25 cellular contexts compared by ENCODE assay signal in the genomic region with DNA sequence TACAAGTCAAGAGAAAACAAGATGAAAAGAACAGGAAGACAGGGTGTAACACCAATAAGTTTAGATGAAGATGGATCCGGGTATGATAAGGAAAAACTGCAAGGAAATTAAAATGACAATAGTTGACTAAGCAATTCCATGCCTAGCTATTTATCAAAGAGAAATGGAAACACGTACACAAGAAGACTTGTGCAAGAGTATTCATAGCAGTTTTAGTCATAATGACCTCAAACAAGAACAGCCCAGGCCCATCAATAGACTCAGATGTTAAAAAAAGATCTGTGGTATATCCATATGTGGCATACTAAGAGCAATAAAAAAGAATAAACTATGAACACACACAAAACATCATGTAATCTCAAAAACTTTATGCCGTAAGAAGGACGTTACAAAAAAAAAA. TPM values are rescaled to one million over a fixed set of nuclear protein-coding genes. Genes with fewer than 3 reads are reported as not detected.
DNase-seq lines count a peak whose midpoint lies in the region; ATAC-seq and TF ChIP-seq lines count a peak whose summit lies in the region.
"Had no signal": no experiment of that assay in that cellular context is flagged by ENCODE, and none has a peak within 500 bp of the region (broad histone marks: within the 10 kb centered on the region; RNA-seq: fewer than 3 reads in every experiment).

No MANE protein-coding gene starts in this region.

- in situ Hi-C loops in GM23248 (cut with MboI): no loop called here

- H3K27me3 Mint-ChIP-seq in CD14-positive monocyte (ENCODE audit: low read depth in 3 of 3): no peaks in the 10 kb centered on the region
- H3K27me3 Mint-ChIP-seq: CD4-positive, alpha-beta memory T cell had no signal

- no peaks in the 10 kb centered on the region for H3K4me1 Mint-ChIP-seq in CD14-positive monocyte
- H3K4me1 Mint-ChIP-seq: CD4-positive, alpha-beta memory T cell; GM23338; H9 had no signal

- WGBS in GM23248 (ENCODE audit: low coverage in 1 of 2, low lambda C conversion rate in 2 of 2, missing lambda C conversion rate in 2 of 2), 2 experiments: 55% methylated on average over 4 of the region's 4 CpGs

- H3K36me3 Mint-ChIP-seq in CD14-positive monocyte: no peaks in the 10 kb centered on the region
- H3K36me3 Mint-ChIP-seq: CD4-positive, alpha-beta memory T cell had no signal

- no peaks in the 10 kb centered on the region for H3K36me3 ChIP-seq in GM23248 (ENCODE audit: low read depth)
- H3K36me3 ChIP-seq: BE2C; BLaER1 treated with 17β-estradiol and CSF1 and Interleukin-3, amounts not matched to agents 10 nM and 100 nM had no signal

- H2AFZ ChIP-seq in GM23248: no peak overlapping the region
- H2AFZ ChIP-seq: GM23338 had no signal

- H3K4me3 ChIP-seq in GM23248: no peak overlapping the region
- no peak overlapping the region for H3K4me3 ChIP-seq in foreskin fibroblast (ENCODE audit: low read depth in 1 of 2, low read length in 2 of 2)
- H3K4me3 ChIP-seq: A549; BLaER1 treated with 17β-estradiol and CSF1 and Interleukin-3, amounts not matched to agents 10 nM and 100 nM; GM23338 had no signal

- no peak overlapping the region for H3K27ac Mint-ChIP-seq in CD14-positive monocyte
- H3K27ac Mint-ChIP-seq: CD4-positive, alpha-beta memory T cell; GM23338; H9; HFFc6 had no signal

- H3K9me3 Mint-ChIP-seq in CD14-positive monocyte: peaks cover 0 to 2% (median 0%) of the 10 kb centered on the region in 7 donors
- H3K9me3 Mint-ChIP-seq: GM23338, H9, HFFc6 had no signal

- H3K79me2 ChIP-seq in GM23248 (ENCODE audit: insufficient read depth): no peaks in the 10 kb centered on the region

- H3K27ac ChIP-seq in GM23248 (no peak overlapping the region), epithelial cell of prostate (no peak overlapping the region)
- H3K27ac ChIP-seq: A549; BLaER1 treated with 17β-estradiol and CSF1 and Interleukin-3, amounts not matched to agents 10 nM and 100 nM had no signal

- no peak overlapping the region for H3K9ac ChIP-seq in GM23248
- H3K9ac ChIP-seq: BLaER1 treated with 17β-estradiol and CSF1 and Interleukin-3, amounts not matched to agents 10 nM and 100 nM had no signal

- no peak overlapping the region for H3K4me2 ChIP-seq in GM23248 (ENCODE audit: unreplicated experiment)
- H3K4me2 ChIP-seq: A549; BLaER1 treated with 17β-estradiol and CSF1 and Interleukin-3, amounts not matched to agents 10 nM and 100 nM; GM23338 had no signal

- no peak for ATAC-seq in GM21367 (IDR thresholded peaks at IDR 0.05; ENCODE audit: unreplicated experiment)
- ATAC-seq: A549, GM23338 had no signal

- intact Hi-C loops in CD14-positive monocyte (cut with micrococcal nuclease): no loop called here

- no peaks in the 10 kb centered on the region for H4K20me1 ChIP-seq in GM23248 (ENCODE audit: insufficient read depth)
- H4K20me1 ChIP-seq: BLaER1 treated with 17β-estradiol and CSF1 and Interleukin-3, amounts not matched to agents 10 nM and 100 nM had no signal

- H3K27me3 ChIP-seq in GM23248 (replicated peaks; ENCODE audit: insufficient read depth): no peaks in the 10 kb centered on the region
- H3K27me3 ChIP-seq: BE2C; BLaER1 treated with 17β-estradiol and CSF1 and Interleukin-3, amounts not matched to agents 10 nM and 100 nM had no signal

- DNase-seq in GM23248 (peak; percentile 46), amniotic epithelial cell (ENCODE audit: low read depth) (peak; percentile 28), epithelial cell of prostate (ENCODE audit: low read depth, low spot score) (peak; percentile 2), foreskin fibroblast (peak; percentile 16 to 38), CD14-positive monocyte (ENCODE audit: low spot score) (no peak), amniotic stem cell (lab: John Stamatoyannopoulos, UW) (no peak)
- DNase-seq: 8988T; ACHN; AML-193; BE2C; Calu3; CD4-positive, alpha-beta memory T cell; COR-L47; DMS53; DMS79 treated with DMSO at 0.1 percent for 48 hours; GF-D8; H9; HFFc6 had no signal

- H3K9me2 ChIP-seq in GM23248 (ENCODE audit: insufficient read depth): no peaks in the 10 kb centered on the region

- H3K4me1 ChIP-seq in GM23248 (ENCODE audit: insufficient read depth): no peaks in the 10 kb centered on the region
- H3K4me1 ChIP-seq: A549; BE2C; BLaER1 treated with 17β-estradiol and CSF1 and Interleukin-3, amounts not matched to agents 10 nM and 100 nM had no signal

- no peaks in the 10 kb centered on the region for H3K9me3 ChIP-seq in GM23248 (ENCODE audit: low read depth)
- H3K9me3 ChIP-seq: A549; BE2C; BLaER1 treated with 17β-estradiol and CSF1 and Interleukin-3, amounts not matched to agents 10 nM and 100 nM had no signal

- no peak overlapping the region for H3K4me3 Mint-ChIP-seq in CD14-positive monocyte
- H3K4me3 Mint-ChIP-seq: CD4-positive, alpha-beta memory T cell; GM23338; H9; HFFc6 had no signal

- TF ChIP-seq CTCF in foreskin fibroblast (IDR thresholded peaks at IDR 0.05; ENCODE audit: low read depth, low read length): no peak
- no peak for TF ChIP-seq CTCF in CD14-positive monocyte (IDR thresholded peaks at IDR 0.05)

- H3F3A ChIP-seq in GM23248 (ENCODE audit: insufficient read depth): no peaks in the 10 kb centered on the region

RNA-seq across cellular contexts. Expression of a gene that starts 33.2 kb away (rescaled TPM):
- 0.43 TPM in 1 of 2 replicates, not detected in the other for total RNA-seq in GM23248 (2014; rRNA removed; shearing (Covaris generic))
- 0.03 and 0.24 TPM in 2 replicates for polyA plus RNA-seq in GM23248 (2016; fragmentation: Nextera tagmentation; extraction: Ambion mirVana)
- polyA plus RNA-seq in CD14-positive monocyte: not detected
- total RNA-seq: Calu3; CD4-positive, alpha-beta memory T cell; Daoy; G401; H4; HFFc6 had no signal
- polyA plus RNA-seq: A549; CD4-positive, alpha-beta memory T cell had no signal

Comparison
In these comparisons a context has a peak if more than half of its experiments do, and no peak if none do; other contexts are left out.
1. DNase-seq: peak in GM23248 (single experiment), amniotic epithelial cell (single experiment), epithelial cell of prostate (single experiment) and foreskin fibroblast (2 of 2); none in CD14-positive monocyte (single experiment) and amniotic stem cell (single experiment).